Comparison of ENCODE assay signal across 35 cellular contexts in genomic region chr3:190166948-190167347, GRCh38. TPM values are rescaled to one million over a fixed set of nuclear protein-coding genes. Genes with fewer than 3 reads are reported as not detected.
"Had no signal": no experiment of that assay in that cellular context is flagged by ENCODE, and none has a peak within 500 bp of the region (broad histone marks: within the 10 kb centered on the region; RNA-seq: fewer than 3 reads in every experiment).

No MANE protein-coding gene starts in this region.

- H3K9me3 ChIP-seq: ascending aorta, pancreas, prostate gland, suprapubic skin, tibial artery, upper lobe of right lung had no signal

- H3K4me3 ChIP-seq: ascending aorta, pancreas, prostate gland, skin epidermis, suprapubic skin, tibial artery, upper lobe of right lung had no signal

- H3K27me3 Mint-ChIP-seq: activated naive CD4-positive, alpha-beta T cell treated with anti-CD3 and anti-CD28 coated beads, Interleukin-2, amount 10 ng/mL, durations not matched to agents 7 days and 5 days; stimulated activated naive B cell treated with anti-CD40 and anti-IgM and Interleukin-4, amounts not matched to agents 10 μg/mL and 1 μg/mL and 100 μg/mL, for 72 hours had no signal

- H3K36me3 Mint-ChIP-seq: activated naive CD4-positive, alpha-beta T cell treated with anti-CD3 and anti-CD28 coated beads, Interleukin-2, amount 10 ng/mL, durations not matched to agents 7 days and 5 days; activated naive CD8-positive, alpha-beta T cell treated with anti-CD3 and anti-CD28 coated beads, Interleukin-2, amount 10 ng/mL, durations not matched to agents 7 days and 5 days; brain had no signal

- DNase-seq: activated CD4-positive, alpha-beta T cell treated with anti-CD3 and anti-CD28 coated beads for 4 hours; activated CD4-positive, alpha-beta T cell treated with anti-CD3 and anti-CD28 coated beads, Interleukin-2, amount 50 U/mL, for 4 hours; activated CD8-positive, alpha-beta memory T cell treated with anti-CD3 and anti-CD28 coated beads for 24 hours; activated gamma-delta T cell; activated naive CD4-positive, alpha-beta T cell treated with anti-CD3 and anti-CD28 coated beads, Interleukin-2, amount 10 ng/mL, durations not matched to agents 7 days and 5 days; activated naive CD8-positive, alpha-beta T cell treated with anti-CD3 and anti-CD28 coated beads, Interleukin-2, amount 10 ng/mL, durations not matched to agents 7 days and 5 days; activated T-cell treated with anti-CD3 and anti-CD28 coated beads, Interleukin-2, amount 50 U/mL, for 1 hour; caudate nucleus; cortex of kidney; foreskin fibroblast; head of caudate nucleus; hippocampal formation; left cardiac atrium; left ventricle myocardium superior; midbrain; naive thymus-derived CD8-positive, alpha-beta T cell; nucleus accumbens; pancreas; retina; stimulated activated CD4-positive, alpha-beta T cell treated with anti-CD3 and anti-CD28 coated beads, Interleukin-1b, Interleukin-23, amount 100 ng/mL, for 48 hours; stimulated activated naive B cell treated with anti-CD40 and anti-IgM and Interleukin-4, amounts not matched to agents 10 μg/mL and 1 μg/mL and 100 μg/mL, for 72 hours; T-helper 9 cell; tibial artery; upper lobe of right lung had no signal

- H3K27me3 ChIP-seq: ascending aorta, pancreas, suprapubic skin, tibial artery, upper lobe of right lung had no signal

- H3K36me3 ChIP-seq: ascending aorta, pancreas, prostate gland, suprapubic skin, tibial artery, upper lobe of right lung had no signal

- FAIRE-seq: keratinocyte, pancreas, TTC549 had no signal

- H3K27ac Mint-ChIP-seq: activated naive CD4-positive, alpha-beta T cell treated with anti-CD3 and anti-CD28 coated beads, Interleukin-2, amount 10 ng/mL, durations not matched to agents 7 days and 5 days; activated naive CD8-positive, alpha-beta T cell treated with anti-CD3 and anti-CD28 coated beads, Interleukin-2, amount 10 ng/mL, durations not matched to agents 7 days and 5 days; brain; naive thymus-derived CD8-positive, alpha-beta T cell; stimulated activated naive B cell treated with anti-CD40 and anti-IgM and Interleukin-4, amounts not matched to agents 10 μg/mL and 1 μg/mL and 100 μg/mL, for 72 hours had no signal

- H3K9me3 Mint-ChIP-seq: activated naive CD4-positive, alpha-beta T cell treated with anti-CD3 and anti-CD28 coated beads, Interleukin-2, amount 10 ng/mL, durations not matched to agents 7 days and 5 days; activated naive CD8-positive, alpha-beta T cell treated with anti-CD3 and anti-CD28 coated beads, Interleukin-2, amount 10 ng/mL, durations not matched to agents 7 days and 5 days; neural crest cell had no signal

- H3K27ac ChIP-seq: ascending aorta, pancreas, prostate gland, skin epidermis, suprapubic skin, tibial artery, upper lobe of right lung, VCaP had no signal

- H3K4me1 ChIP-seq: pancreas, prostate gland, upper lobe of right lung had no signal

- H3K4me3 Mint-ChIP-seq: activated naive CD4-positive, alpha-beta T cell treated with anti-CD3 and anti-CD28 coated beads, Interleukin-2, amount 10 ng/mL, durations not matched to agents 7 days and 5 days; activated naive CD8-positive, alpha-beta T cell treated with anti-CD3 and anti-CD28 coated beads, Interleukin-2, amount 10 ng/mL, durations not matched to agents 7 days and 5 days; brain; naive thymus-derived CD8-positive, alpha-beta T cell; neural crest cell; stimulated activated naive B cell treated with anti-CD40 and anti-IgM and Interleukin-4, amounts not matched to agents 10 μg/mL and 1 μg/mL and 100 μg/mL, for 72 hours had no signal

- ATAC-seq: esophagus mucosa; left cardiac atrium; left ventricle myocardium superior; naive thymus-derived CD8-positive, alpha-beta T cell; pancreas; sciatic nerve; upper lobe of right lung had no signal

RNA-seq across cellular contexts. Expression of gene P3H2, which starts 46.3 kb away (rescaled TPM):
- total RNA-seq: activated naive CD8-positive, alpha-beta T cell treated with anti-CD3 and anti-CD28 coated beads, Interleukin-2, amount 10 ng/mL, durations not matched to agents 7 days and 5 days; naive thymus-derived CD8-positive, alpha-beta T cell had no signal
- polyA plus RNA-seq: naive thymus-derived CD8-positive, alpha-beta T cell had no signal
